8 cellular contexts compared by ENCODE assay signal in the genomic region with DNA sequence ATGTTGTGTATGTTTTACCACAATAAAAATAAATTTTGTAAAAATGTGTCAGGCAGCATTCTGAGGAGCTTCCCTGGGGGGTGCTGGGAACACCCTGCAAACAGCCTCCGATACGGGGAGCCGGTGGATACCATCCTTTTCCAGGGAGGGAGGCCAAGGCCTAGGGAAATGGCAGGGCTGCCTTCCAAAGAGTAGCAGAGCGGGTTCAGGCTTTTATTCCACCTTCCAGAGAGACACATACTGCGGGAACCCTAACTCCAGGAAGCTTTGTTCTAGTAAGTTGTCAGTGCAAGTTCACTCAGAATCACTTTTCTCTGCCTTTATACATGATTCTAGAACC. TPM values are rescaled to one million over a fixed set of nuclear protein-coding genes. Genes with fewer than 3 reads are reported as not detected.
DNase-seq lines count a peak whose midpoint lies in the region; ATAC-seq, FAIRE-seq and TF ChIP-seq lines count a peak whose summit lies in the region.

No MANE protein-coding gene starts in this region.

- peak; percentile 21 for DNase-seq in NCI-H345 (lab: John Stamatoyannopoulos, UW)
- DNase-seq in NCI-H345 treated with DMSO at 0.1 percent for 48 hours (lab: John Stamatoyannopoulos, UW; ENCODE audit: unreplicated experiment), result no peak
- DNase-seq in NCI-H1105 treated with DMSO at 0.1 percent for 48 hours (lab: John Stamatoyannopoulos, UW), result peak; percentile 52
- no peak for DNase-seq in astrocyte (ENCODE audit: low read depth)
- DNase-seq in immature natural killer cell, result no peak
- peak; percentile 41 for DNase-seq in stimulated activated CD8-positive, alpha-beta memory T cell treated with anti-CD3 and anti-CD28 coated beads, Interleukin-4, amount 100 ng/mL, for 48 hours
- no peak for DNase-seq in GM13977 (ENCODE audit: low spot score)

- in situ Hi-C loops in GM13977 (cut with MboI; ENCODE audit: low pct_unique_long_range_greater_than_20kb, low sequenced_read_pairs, unreplicated experiment), result no loop called here

- peak overlapping the region; percentile 98 for H3K27ac Mint-ChIP-seq in astrocyte (ENCODE audit: unreplicated experiment)
- peak overlapping the region; percentile 91 to 94 (median 92) for H3K27ac Mint-ChIP-seq in immature natural killer cell

- peak overlapping the region; percentile 93 for H3K9ac ChIP-seq in astrocyte (ENCODE audit: low read length)

- no peak for TF ChIP-seq CTCF in astrocyte (IDR thresholded peaks at IDR 0.05; ENCODE audit: insufficient read depth, low read depth, low read length)
- no peak for TF ChIP-seq CTCF in GM13977 (IDR thresholded peaks at IDR 0.05; ENCODE audit: extremely low read depth, insufficient read depth, missing control alignments)

- H3K79me2 ChIP-seq in astrocyte (ENCODE audit: insufficient read depth, low read length), result peaks cover 42% of the 10 kb centered on the region

- H3K36me3 Mint-ChIP-seq in astrocyte (ENCODE audit: low read depth, unreplicated experiment) (no peaks in the 10 kb centered on the region), immature natural killer cell (no peaks in the 10 kb centered on the region)

- no peaks in the 10 kb centered on the region for H3K36me3 ChIP-seq in astrocyte (ENCODE audit: insufficient read depth, low read length)

- peak overlapping the region; percentile 87 for H2AFZ ChIP-seq in astrocyte (ENCODE audit: low read depth, low read length)

- H4K20me1 ChIP-seq in astrocyte (ENCODE audit: insufficient read depth, low read length), result peaks cover 28% of the 10 kb centered on the region

- H3K9me3 ChIP-seq in astrocyte (ENCODE audit: insufficient read depth, low read depth, low read length), result no peaks in the 10 kb centered on the region

- H3K4me3 Mint-ChIP-seq in astrocyte (ENCODE audit: unreplicated experiment) (peak overlapping the region; percentile 87), immature natural killer cell (peak overlapping the region; percentile 90 to 97 (median 91))

- no peak for FAIRE-seq in astrocyte (lab: Jason Lieb, UNC)

- no peaks in the 10 kb centered on the region for H3K9me3 Mint-ChIP-seq in astrocyte (ENCODE audit: unreplicated experiment)
- H3K9me3 Mint-ChIP-seq in immature natural killer cell, result no peaks in the 10 kb centered on the region

- H3K4me2 ChIP-seq in astrocyte (ENCODE audit: low read length), result peak overlapping the region; percentile 84

- H3K27me3 Mint-ChIP-seq in astrocyte (ENCODE audit: low read depth, unreplicated experiment) (peaks cover 3% of the 10 kb centered on the region), immature natural killer cell (ENCODE audit: low read depth in 3 of 3) (peaks cover 13 to 29% (median 14%) of the 10 kb centered on the region in 3 donors)

- H3K4me1 ChIP-seq in astrocyte (ENCODE audit: insufficient read depth, low read length), result peaks cover 15% of the 10 kb centered on the region

- H3K27ac ChIP-seq in astrocyte (ENCODE audit: low read depth, low read length), result peak overlapping the region; percentile 98

- H3K4me1 Mint-ChIP-seq in astrocyte (ENCODE audit: low read depth, unreplicated experiment) (peaks cover 8% of the 10 kb centered on the region), immature natural killer cell (peaks cover 30 to 38% of the 10 kb centered on the region in 2 donors)

- ATAC-seq in GM21786 (IDR thresholded peaks at IDR 0.05; ENCODE audit: unreplicated experiment), result no peak

- no peaks in the 10 kb centered on the region for H3K27me3 ChIP-seq in astrocyte (ENCODE audit: insufficient read depth, low read length)

- peak overlapping the region; percentile 74 for H3K4me3 ChIP-seq in astrocyte (ENCODE audit: insufficient read depth, low read depth, low read length)

RNA-seq across cellular contexts. Expression of a gene that starts 0.9 kb away (rescaled TPM):
- total RNA-seq in astrocyte, result 42.3 and 46.6 TPM in 2 replicates
- 10 to 100 TPM in 1 of 3 donors, 1 to 10 TPM in 2; 3.5 to 16.7 (median 5.2) TPM for polyA plus RNA-seq in immature natural killer cell

Comparison
In these comparisons a context has a peak if more than half of its experiments do, and no peak if none do; other contexts are left out.
1. DNase-seq: peak in NCI-H345 (single experiment), NCI-H1105 treated with DMSO at 0.1 percent for 48 hours (single experiment) and stimulated activated CD8-positive, alpha-beta memory T cell treated with anti-CD3 and anti-CD28 coated beads, Interleukin-4, amount 100 ng/mL, for 48 hours (single experiment); none in NCI-H345 treated with DMSO at 0.1 percent for 48 hours (single experiment), astrocyte (single experiment), immature natural killer cell (0 of 3) and GM13977 (single experiment).